In genomic region chr15:36278219-36278618, GRCh38 we compare ENCODE assay signal across 16 cellular contexts.
DNase-seq lines count a peak whose midpoint lies in the region; ATAC-seq and TF ChIP-seq lines count a peak whose summit lies in the region.
"Had no signal": no experiment of that assay in that cellular context is flagged by ENCODE, and none has a peak within 500 bp of the region (broad histone marks: within the 10 kb centered on the region; RNA-seq: fewer than 3 reads in every experiment).

No MANE protein-coding gene starts in this region.

- no peaks in the 10 kb centered on the region for H3K36me3 Mint-ChIP-seq in activated CD4-positive, alpha-beta T cell treated with anti-CD3 and anti-CD28 coated beads for 36 hours (ENCODE audit: low read depth)
- H3K36me3 Mint-ChIP-seq in CD4-positive, alpha-beta memory T cell, result no peaks in the 10 kb centered on the region
- H3K36me3 Mint-ChIP-seq in type B pancreatic cell, result peaks cover 3% of the 10 kb centered on the region

- no peaks in the 10 kb centered on the region for H3K27me3 Mint-ChIP-seq in activated CD4-positive, alpha-beta T cell treated with anti-CD3 and anti-CD28 coated beads for 36 hours
- no peaks in the 10 kb centered on the region for H3K27me3 Mint-ChIP-seq in CD4-positive, alpha-beta memory T cell
- H3K27me3 Mint-ChIP-seq in type B pancreatic cell, result no peaks in the 10 kb centered on the region
- H3K27me3 Mint-ChIP-seq: activated CD4-positive, alpha-beta T cell treated with anti-CD3 and anti-CD28 coated beads, Interleukin-2, amount 10 ng/mL, durations not matched to agents 7 days and 5 days; dendritic cell treated with granulocyte-macrophage colony-stimulating factor and Interleukin-4, amounts not matched to agents 40 ng/mL and 50 ng/mL, for 4 days had no signal

- in situ Hi-C loops in astrocyte of the spinal cord (cut with HindIII; ENCODE audit: low sequenced_read_pairs), result no loop called here

- no peak overlapping the region for H3K27ac ChIP-seq in CD4-positive, alpha-beta memory T cell (ENCODE audit: low read depth, low read length)
- H3K27ac ChIP-seq: 22Rv1, SJCRH30 had no signal

- no peak overlapping the region for H3K4me3 ChIP-seq in astrocyte of the spinal cord (ENCODE audit: low read depth, low read length)
- no peak overlapping the region for H3K4me3 ChIP-seq in CD4-positive, alpha-beta memory T cell (ENCODE audit: low read length in 2 of 2)
- H3K4me3 ChIP-seq: SJCRH30 had no signal

- no peaks in the 10 kb centered on the region for H3K9me3 ChIP-seq in CD4-positive, alpha-beta memory T cell (ENCODE audit: control insufficient read depth in 1 of 2, low read length in 2 of 2)
- H3K9me3 ChIP-seq: SJCRH30 had no signal

- H3K36me3 ChIP-seq in CD4-positive, alpha-beta memory T cell (ENCODE audit: insufficient read depth, low read length), result no peaks in the 10 kb centered on the region
- H3K36me3 ChIP-seq: SJCRH30 had no signal

- no peak for ATAC-seq in activated CD4-positive, alpha-beta T cell treated with anti-CD3 and anti-CD28 coated beads for 36 hours
- ATAC-seq: sciatic nerve had no signal

- TF ChIP-seq CTCF in astrocyte of the spinal cord (IDR thresholded peaks at IDR 0.05; ENCODE audit: low read depth, low read length) (peak; percentile 22), type B pancreatic cell (conservative IDR thresholded peaks at IDR 0.05) (no peak)

- DNase-seq in DMS 273 (lab: John Stamatoyannopoulos, UW; ENCODE audit: unreplicated experiment) (peak; percentile 1), DMS 273 treated with DMSO at 0.1 percent for 48 hours (lab: John Stamatoyannopoulos, UW) (no peak), MV-4-11 (lab: John Stamatoyannopoulos, UW) (peak; percentile 35), astrocyte of the spinal cord (ENCODE audit: low read depth, low spot score) (peak; percentile 20), kidney tubule cell (ENCODE audit: low spot score) (peak; percentile 41), type B pancreatic cell (ENCODE audit: extremely low spot score, unreplicated experiment) (no peak)
- no peak for DNase-seq in activated CD4-positive, alpha-beta T cell treated with anti-CD3 and anti-CD28 coated beads for 36 hours
- no peak for DNase-seq in CD4-positive, alpha-beta memory T cell
- DNase-seq: activated CD4-positive, alpha-beta T cell treated with anti-CD3 and anti-CD28 coated beads, Interleukin-2, amount 10 ng/mL, durations not matched to agents 7 days and 5 days; hypothalamus; NCI-H187; SJCRH30; trophoblast cell had no signal

- CTCF ChIA-PET in activated CD4-positive, alpha-beta T cell treated with anti-CD3 and anti-CD28 coated beads for 36 hours (lab: Charles Lee), result no interaction called here
- CTCF ChIA-PET in CD4-positive, alpha-beta memory T cell (lab: Charles Lee; ENCODE audit: partially characterized antibody), result no interaction called here

- POLR2A ChIA-PET in activated CD4-positive, alpha-beta T cell treated with anti-CD3 and anti-CD28 coated beads for 36 hours (lab: Charles Lee), result no interaction called here
- POLR2A ChIA-PET in CD4-positive, alpha-beta memory T cell (lab: Charles Lee; ENCODE audit: partially characterized antibody), result no interaction called here

- H3K9me3 Mint-ChIP-seq in activated CD4-positive, alpha-beta T cell treated with anti-CD3 and anti-CD28 coated beads for 36 hours (ENCODE audit: low read depth), result peaks cover 14% of the 10 kb centered on the region
- H3K9me3 Mint-ChIP-seq in CD4-positive, alpha-beta memory T cell, result peaks cover 4 to 30% (median 12%) of the 10 kb centered on the region in 8 donors
- H3K9me3 Mint-ChIP-seq in type B pancreatic cell, result peaks cover 15% of the 10 kb centered on the region

- H3K27ac Mint-ChIP-seq in activated CD4-positive, alpha-beta T cell treated with anti-CD3 and anti-CD28 coated beads for 36 hours, result no peak overlapping the region
- H3K27ac Mint-ChIP-seq in CD4-positive, alpha-beta memory T cell, result no peak overlapping the region
- H3K27ac Mint-ChIP-seq in type B pancreatic cell, result no peak overlapping the region
- H3K27ac Mint-ChIP-seq: activated CD4-positive, alpha-beta T cell treated with anti-CD3 and anti-CD28 coated beads, Interleukin-2, amount 10 ng/mL, durations not matched to agents 7 days and 5 days; dendritic cell treated with granulocyte-macrophage colony-stimulating factor and Interleukin-4, amounts not matched to agents 40 ng/mL and 50 ng/mL, for 4 days had no signal

- H3K4me1 ChIP-seq in CD4-positive, alpha-beta memory T cell (ENCODE audit: insufficient read depth, low read length), result no peaks in the 10 kb centered on the region
- H3K4me1 ChIP-seq: SJCRH30 had no signal

- no peak overlapping the region for H3K4me3 Mint-ChIP-seq in activated CD4-positive, alpha-beta T cell treated with anti-CD3 and anti-CD28 coated beads for 36 hours
- no peak overlapping the region for H3K4me3 Mint-ChIP-seq in CD4-positive, alpha-beta memory T cell
- no peak overlapping the region for H3K4me3 Mint-ChIP-seq in type B pancreatic cell
- H3K4me3 Mint-ChIP-seq: activated CD4-positive, alpha-beta T cell treated with anti-CD3 and anti-CD28 coated beads, Interleukin-2, amount 10 ng/mL, durations not matched to agents 7 days and 5 days; dendritic cell treated with granulocyte-macrophage colony-stimulating factor and Interleukin-4, amounts not matched to agents 40 ng/mL and 50 ng/mL, for 4 days had no signal

- no peaks in the 10 kb centered on the region for H3K27me3 ChIP-seq in CD4-positive, alpha-beta memory T cell (ENCODE audit: insufficient read depth, low read length)
- H3K27me3 ChIP-seq: SJCRH30 had no signal

- no peaks in the 10 kb centered on the region for H3K4me1 Mint-ChIP-seq in activated CD4-positive, alpha-beta T cell treated with anti-CD3 and anti-CD28 coated beads for 36 hours
- no peaks in the 10 kb centered on the region for H3K4me1 Mint-ChIP-seq in CD4-positive, alpha-beta memory T cell
- H3K4me1 Mint-ChIP-seq in type B pancreatic cell (ENCODE audit: unreplicated experiment), result no peaks in the 10 kb centered on the region
- H3K4me1 Mint-ChIP-seq: activated CD4-positive, alpha-beta T cell treated with anti-CD3 and anti-CD28 coated beads, Interleukin-2, amount 10 ng/mL, durations not matched to agents 7 days and 5 days had no signal

- intact Hi-C loops in activated CD4-positive, alpha-beta T cell treated with anti-CD3 and anti-CD28 coated beads for 36 hours (cut with DNase I, micrococcal nuclease), result no loop called here
- intact Hi-C loops in CD4-positive, alpha-beta memory T cell (cut with micrococcal nuclease), result no loop called here

Comparison
In these comparisons a context has a peak if more than half of its experiments do, and no peak if none do; other contexts are left out.
1. DNase-seq: peak in DMS 273 (single experiment), MV-4-11 (single experiment), astrocyte of the spinal cord (single experiment) and kidney tubule cell (single experiment); none in DMS 273 treated with DMSO at 0.1 percent for 48 hours (single experiment), activated CD4-positive, alpha-beta T cell treated with anti-CD3 and anti-CD28 coated beads for 36 hours (single experiment), CD4-positive, alpha-beta memory T cell (0 of 5) and type B pancreatic cell (single experiment).